Comparison of ENCODE assay signal across 21 cellular contexts in the genomic region with DNA sequence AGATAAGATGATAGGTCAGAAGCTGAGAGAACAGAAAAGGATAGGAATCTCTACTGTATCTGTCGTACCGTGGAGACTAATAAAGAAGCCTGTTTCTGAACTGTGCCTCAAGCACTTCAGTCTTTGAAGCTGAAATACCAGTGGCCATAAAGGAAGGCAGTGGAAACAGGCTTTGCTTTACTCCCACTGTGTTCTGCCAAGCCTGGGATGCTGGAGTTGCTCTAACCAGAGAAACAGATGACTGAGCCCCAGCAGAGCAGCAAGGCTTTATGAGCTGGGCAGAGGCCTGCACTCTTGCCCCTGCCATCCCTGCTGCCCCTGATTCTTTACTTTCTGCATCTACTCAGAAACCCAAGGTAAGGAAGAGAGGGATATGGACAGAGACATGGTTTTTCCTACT.
DNase-seq lines count a peak whose midpoint lies in the region; ATAC-seq and TF ChIP-seq lines count a peak whose summit lies in the region.
"Had no signal": no experiment of that assay in that cellular context is flagged by ENCODE, and none has a peak within 500 bp of the region (broad histone marks: within the 10 kb centered on the region; RNA-seq: fewer than 3 reads in every experiment).

No MANE protein-coding gene starts in this region.

- intact Hi-C loops in natural killer cell (cut with micrococcal nuclease) (no loop called here), dorsolateral prefrontal cortex (cut with DNase I) (no loop called here), Caco-2 (cut with micrococcal nuclease; ENCODE audit: unreplicated experiment) (no loop called here)
- intact Hi-C loops in naive thymus-derived CD4-positive, alpha-beta T cell (cut with micrococcal nuclease) = no loop called here

- CTCF ChIA-PET in naive thymus-derived CD4-positive, alpha-beta T cell (lab: Charles Lee) = no interaction called here
- CTCF ChIA-PET in Caco-2 (lab: Charles Lee) = no interaction called here

- H3K27ac Mint-ChIP-seq in natural killer cell (peak overlapping the region; percentile 52 to 58), nephron progenitor cell (no peak overlapping the region), Caco-2 (ENCODE audit: unreplicated experiment) (no peak overlapping the region)
- no peak overlapping the region for H3K27ac Mint-ChIP-seq in natural killer cell treated with Interleukin-12 subunit alpha and Interleukin-12 subunit beta and Interleukin-15 and Interleukin-18, amount 100 ng/mL, for 72 hours
- no peak overlapping the region for H3K27ac Mint-ChIP-seq in naive thymus-derived CD4-positive, alpha-beta T cell

- no peak for TF ChIP-seq CTCF in natural killer cell (IDR thresholded peaks at IDR 0.05)
- no peak for TF ChIP-seq CTCF in dorsolateral prefrontal cortex (IDR thresholded peaks at IDR 0.05 in 54 of 56, conservative IDR thresholded peaks at IDR 0.05 in 2 of 56; ENCODE audit: low read depth in 1 of 56, partially characterized antibody in 56 of 56)
- TF ChIP-seq CTCF in nephron progenitor cell (IDR thresholded peaks at IDR 0.05) = no peak
- no peak for TF ChIP-seq CTCF in Caco-2 (IDR thresholded peaks at IDR 0.05; ENCODE audit: insufficient read depth in 1 of 2, low read depth in 1 of 2, low read length in 1 of 2, severe bottlenecking in 1 of 2, unreplicated experiment in 1 of 2)

- no peak overlapping the region for H3K4me3 ChIP-seq in dorsolateral prefrontal cortex
- no peak overlapping the region for H3K4me3 ChIP-seq in naive thymus-derived CD4-positive, alpha-beta T cell (ENCODE audit: low read length)
- H3K4me3 ChIP-seq in Caco-2 (ENCODE audit: low read depth, low read length) = no peak overlapping the region
- H3K4me3 ChIP-seq: SJSA1 had no signal

- no peak for DNase-seq in natural killer cell
- no peak for DNase-seq in natural killer cell treated with Interleukin-12 subunit alpha and Interleukin-12 subunit beta and Interleukin-15 and Interleukin-18, amount 100 ng/mL, for 72 hours (ENCODE audit: low spot score)
- DNase-seq in dorsolateral prefrontal cortex = no peak
- peak; percentile 12 for DNase-seq in nephron progenitor cell
- no peak for DNase-seq in naive thymus-derived CD4-positive, alpha-beta T cell
- DNase-seq in NCI-H345 treated with DMSO at 0.1 percent for 48 hours (lab: John Stamatoyannopoulos, UW; ENCODE audit: unreplicated experiment) = no peak
- DNase-seq in Caco-2 = no peak
- no peak for DNase-seq in DMS153 (lab: John Stamatoyannopoulos, UW)
- DNase-seq: BE2C, Calu3, DMS53, GF-D8, NCI-H1092 treated with DMSO at 0.1 percent for 48 hours, NCI-H2029 treated with DMSO at 0.1 percent for 48 hours, NCI-H226, NCI-H524 treated with DMSO at 0.1 percent for 48 hours, NCI-H82, OCI-M1 had no signal

- POLR2A ChIA-PET in naive thymus-derived CD4-positive, alpha-beta T cell (lab: Charles Lee) = no interaction called here
- POLR2A ChIA-PET in Caco-2 (lab: Charles Lee) = no interaction called here

- H3K36me3 ChIP-seq in naive thymus-derived CD4-positive, alpha-beta T cell (ENCODE audit: control insufficient read depth in 2 of 3, insufficient read depth in 3 of 3, low read length in 3 of 3) = peaks cover 0 to 22% (median 0%) of the 10 kb centered on the region in 3 experiments
- H3K36me3 ChIP-seq in Caco-2 (ENCODE audit: control insufficient read depth, insufficient read depth, low read length) = no peaks in the 10 kb centered on the region
- H3K36me3 ChIP-seq: BE2C had no signal

- H3K4me1 Mint-ChIP-seq in natural killer cell (peaks cover 20 to 25% of the 10 kb centered on the region in 2 donors), nephron progenitor cell (peaks cover 15% of the 10 kb centered on the region), Caco-2 (ENCODE audit: low read depth, unreplicated experiment) (no peaks in the 10 kb centered on the region)
- H3K4me1 Mint-ChIP-seq in natural killer cell treated with Interleukin-12 subunit alpha and Interleukin-12 subunit beta and Interleukin-15 and Interleukin-18, amount 100 ng/mL, for 72 hours (ENCODE audit: low read depth in 2 of 2) = peaks cover 19 to 30% of the 10 kb centered on the region in 2 donors
- peaks cover 0 to 7% (median 0%) of the 10 kb centered on the region in 7 donors for H3K4me1 Mint-ChIP-seq in naive thymus-derived CD4-positive, alpha-beta T cell

- ATAC-seq in natural killer cell = no peak
- ATAC-seq in natural killer cell treated with Interleukin-12 subunit alpha and Interleukin-12 subunit beta and Interleukin-15 and Interleukin-18, amount 100 ng/mL, for 72 hours = no peak
- ATAC-seq in naive thymus-derived CD4-positive, alpha-beta T cell = no peak
- ATAC-seq: Right ventricle myocardium inferior had no signal

- H3K36me3 Mint-ChIP-seq in natural killer cell = no peaks in the 10 kb centered on the region
- H3K36me3 Mint-ChIP-seq in natural killer cell treated with Interleukin-12 subunit alpha and Interleukin-12 subunit beta and Interleukin-15 and Interleukin-18, amount 100 ng/mL, for 72 hours = peaks cover 9% of the 10 kb centered on the region
- no peaks in the 10 kb centered on the region for H3K36me3 Mint-ChIP-seq in nephron progenitor cell (ENCODE audit: low read depth)
- peaks cover 10 to 68% (median 43%) of the 10 kb centered on the region in 5 donors for H3K36me3 Mint-ChIP-seq in naive thymus-derived CD4-positive, alpha-beta T cell
- peaks cover 6% of the 10 kb centered on the region for H3K36me3 Mint-ChIP-seq in Caco-2 (ENCODE audit: insufficient read depth, unreplicated experiment)

- no peaks in the 10 kb centered on the region for H3K9me3 ChIP-seq in naive thymus-derived CD4-positive, alpha-beta T cell (ENCODE audit: control insufficient read depth in 2 of 3, low read length in 3 of 3)
- H3K9me3 ChIP-seq in Caco-2 = no peaks in the 10 kb centered on the region
- H3K9me3 ChIP-seq: BE2C, SJSA1 had no signal

- H3K4me3 Mint-ChIP-seq in natural killer cell = no peak overlapping the region
- no peak overlapping the region for H3K4me3 Mint-ChIP-seq in natural killer cell treated with Interleukin-12 subunit alpha and Interleukin-12 subunit beta and Interleukin-15 and Interleukin-18, amount 100 ng/mL, for 72 hours
- no peak overlapping the region for H3K4me3 Mint-ChIP-seq in nephron progenitor cell
- no peak overlapping the region for H3K4me3 Mint-ChIP-seq in naive thymus-derived CD4-positive, alpha-beta T cell
- H3K4me3 Mint-ChIP-seq in Caco-2 (ENCODE audit: unreplicated experiment) = no peak overlapping the region

- H3K9me3 Mint-ChIP-seq in natural killer cell (no peaks in the 10 kb centered on the region), nephron progenitor cell (no peaks in the 10 kb centered on the region), Caco-2 (ENCODE audit: unreplicated experiment) (no peaks in the 10 kb centered on the region)
- H3K9me3 Mint-ChIP-seq in natural killer cell treated with Interleukin-12 subunit alpha and Interleukin-12 subunit beta and Interleukin-15 and Interleukin-18, amount 100 ng/mL, for 72 hours = no peaks in the 10 kb centered on the region
- no peaks in the 10 kb centered on the region for H3K9me3 Mint-ChIP-seq in naive thymus-derived CD4-positive, alpha-beta T cell

- peak overlapping the region in 51 of 59 donors; percentile 1 to 83 (median 58) for H3K27ac ChIP-seq in dorsolateral prefrontal cortex
- no peak overlapping the region for H3K27ac ChIP-seq in naive thymus-derived CD4-positive, alpha-beta T cell (ENCODE audit: low read depth, low read length)
- H3K27ac ChIP-seq: KMS-11, SJSA1 had no signal

- no TSS peak for BruUV-seq in Caco-2 (replicated peaks; lab: Mats Ljungman, UMichigan)

- H3K4me1 ChIP-seq in naive thymus-derived CD4-positive, alpha-beta T cell (ENCODE audit: control insufficient read depth in 2 of 2, insufficient read depth in 2 of 2, low read length in 2 of 2) = no peaks in the 10 kb centered on the region
- H3K4me1 ChIP-seq in Caco-2 = no peaks in the 10 kb centered on the region
- H3K4me1 ChIP-seq: BE2C, SJSA1 had no signal

- H3K27me3 Mint-ChIP-seq in natural killer cell (ENCODE audit: low read depth in 2 of 2) (no peaks in the 10 kb centered on the region), nephron progenitor cell (ENCODE audit: low read depth, poor library complexity) (no peaks in the 10 kb centered on the region), Caco-2 (ENCODE audit: insufficient read depth, unreplicated experiment) (no peaks in the 10 kb centered on the region)
- no peaks in the 10 kb centered on the region for H3K27me3 Mint-ChIP-seq in natural killer cell treated with Interleukin-12 subunit alpha and Interleukin-12 subunit beta and Interleukin-15 and Interleukin-18, amount 100 ng/mL, for 72 hours
- no peaks in the 10 kb centered on the region for H3K27me3 Mint-ChIP-seq in naive thymus-derived CD4-positive, alpha-beta T cell

- H3K27me3 ChIP-seq in dorsolateral prefrontal cortex = no peaks in the 10 kb centered on the region
- H3K27me3 ChIP-seq in naive thymus-derived CD4-positive, alpha-beta T cell (ENCODE audit: control insufficient read depth in 2 of 2, insufficient read depth in 2 of 2, low read length in 2 of 2) = no peaks in the 10 kb centered on the region
- no peaks in the 10 kb centered on the region for H3K27me3 ChIP-seq in Caco-2 (replicated peaks; ENCODE audit: control insufficient read depth, insufficient read depth, low read length)
- H3K27me3 ChIP-seq: BE2C, SJSA1 had no signal

Comparison
In these comparisons a context has a peak if more than half of its experiments do, and no peak if none do; other contexts are left out.
1. H3K27ac Mint-ChIP-seq: peak in natural killer cell (2 of 2); none in natural killer cell treated with Interleukin-12 subunit alpha and Interleukin-12 subunit beta and Interleukin-15 and Interleukin-18, amount 100 ng/mL, for 72 hours (0 of 2), nephron progenitor cell (single experiment), naive thymus-derived CD4-positive, alpha-beta T cell (0 of 9) and Caco-2 (single experiment).